In genomic region chr6:158290659-158291058, GRCh38 we compare ENCODE assay signal across 9 cellular contexts. TPM values are rescaled to one million over a fixed set of nuclear protein-coding genes. Genes with fewer than 3 reads are reported as not detected.
A peak's percentile ranks its signal among the peaks of the same experiment; 100 is the strongest.
DNase-seq lines count a peak whose midpoint lies in the region; ATAC-seq and TF ChIP-seq lines count a peak whose summit lies in the region.
"Had no signal": no experiment of that assay in that cellular context is flagged by ENCODE, and none has a peak within 500 bp of the region (broad histone marks: within the 10 kb centered on the region; RNA-seq: fewer than 3 reads in every experiment).

No MANE protein-coding gene starts in this region.

- H4K20me1 ChIP-seq in hepatocyte (ENCODE audit: insufficient read depth, poor library complexity, severe bottlenecking) = no peaks in the 10 kb centered on the region

- H3K4me3 ChIP-seq in Caco-2 (ENCODE audit: low read depth, low read length) (no peak overlapping the region), left ventricle myocardium inferior (no peak overlapping the region), hepatocyte (no peak overlapping the region)

- peak; percentile 85 for ATAC-seq in GM21723 (IDR thresholded peaks at IDR 0.05; ENCODE audit: unreplicated experiment)

- H3K4me1 ChIP-seq in Caco-2 = peaks cover 29% of the 10 kb centered on the region
- peaks cover 15% of the 10 kb centered on the region for H3K4me1 ChIP-seq in left ventricle myocardium inferior
- H3K4me1 ChIP-seq in hepatocyte (ENCODE audit: insufficient read depth) = peaks cover 11% of the 10 kb centered on the region

- no TSS peak for BruUV-seq in Caco-2 (replicated peaks; lab: Mats Ljungman, UMichigan)

- POLR2A ChIA-PET in Caco-2 (lab: Charles Lee) = no interaction called here

- peak overlapping the region; percentile 40 for H3K27ac Mint-ChIP-seq in Caco-2 (ENCODE audit: unreplicated experiment)
- H3K27ac Mint-ChIP-seq: nephron had no signal

- CTCF ChIA-PET in Caco-2 (lab: Charles Lee) = no interaction called here

- H3K27ac ChIP-seq in left ventricle myocardium inferior (replicated peaks) = no peak overlapping the region
- H3K27ac ChIP-seq in hepatocyte = no peak overlapping the region

- no peak overlapping the region for H2AFZ ChIP-seq in hepatocyte

- H3K27me3 ChIP-seq in Caco-2 (replicated peaks; ENCODE audit: control insufficient read depth, insufficient read depth, low read length) = no peaks in the 10 kb centered on the region
- no peaks in the 10 kb centered on the region for H3K27me3 ChIP-seq in left ventricle myocardium inferior (ENCODE audit: low read depth)
- H3K27me3 ChIP-seq in hepatocyte = no peaks in the 10 kb centered on the region

- peaks cover 13% of the 10 kb centered on the region for H3K9me3 Mint-ChIP-seq in Caco-2 (ENCODE audit: unreplicated experiment)

- no peak for DNase-seq in Caco-2
- peak; percentile 49 for DNase-seq in NCI-H2029 treated with DMSO at 0.1 percent for 48 hours (lab: John Stamatoyannopoulos, UW)
- peak; percentile 59 for DNase-seq in activated naive CD4-positive, alpha-beta T cell treated with anti-CD3 and anti-CD28 coated beads, Interleukin-2, amount 50 U/mL, for 16 hours
- DNase-seq in stimulated activated CD8-positive, alpha-beta memory T cell treated with anti-CD3 and anti-CD28 coated beads, Interleukin-15, amount 100 ng/mL, for 48 hours (ENCODE audit: low read depth in 2 of 2) = peak; percentile 44 to 46
- DNase-seq in left ventricle myocardium inferior = no peak
- no peak for DNase-seq in putamen (ENCODE audit: low spot score)
- DNase-seq in hepatocyte (ENCODE audit: low spot score) = no peak

- peaks cover 76% of the 10 kb centered on the region for H3K79me2 ChIP-seq in hepatocyte

- H3K36me3 ChIP-seq in Caco-2 (ENCODE audit: control insufficient read depth, insufficient read depth, low read length) (no peaks in the 10 kb centered on the region; the same call in 1 of the 2 replicates), left ventricle myocardium inferior (peaks cover under 1% of the 10 kb centered on the region), hepatocyte (replicated peaks; ENCODE audit: insufficient read depth, low read depth) (no peaks in the 10 kb centered on the region)

- H3K9me3 ChIP-seq in Caco-2 (0 out of 2 replicates have a peak, but pooled peaks cover 3% of the 10 kb centered on the region), left ventricle myocardium inferior (replicated peaks) (peaks cover 3% of the 10 kb centered on the region), hepatocyte (ENCODE audit: low read depth) (no peaks in the 10 kb centered on the region)

- intact Hi-C loops in Caco-2 (cut with micrococcal nuclease; ENCODE audit: unreplicated experiment) = no loop called here
- intact Hi-C loops in left ventricle myocardium inferior (cut with micrococcal nuclease) = no loop called here

- no peaks in the 10 kb centered on the region for H3K27me3 Mint-ChIP-seq in Caco-2 (ENCODE audit: insufficient read depth, unreplicated experiment)

- 96% methylated on average over 3 of the region's 3 CpGs for WGBS in hepatocyte (ENCODE audit: low lambda C conversion rate, missing lambda C conversion rate)

- no peak overlapping the region for H3K4me2 ChIP-seq in hepatocyte

- TF ChIP-seq CTCF in Caco-2 (IDR thresholded peaks at IDR 0.05; ENCODE audit: insufficient read depth in 1 of 2, low read depth in 1 of 2, low read length in 1 of 2, severe bottlenecking in 1 of 2, unreplicated experiment in 1 of 2) = no peak
- no peak for TF ChIP-seq CTCF in left ventricle myocardium inferior (IDR thresholded peaks at IDR 0.05; ENCODE audit: borderline replicate concordance)
- TF ChIP-seq CTCF in hepatocyte (IDR thresholded peaks at IDR 0.05; ENCODE audit: poor library complexity) = no peak

- no peaks in the 10 kb centered on the region for H3K9me2 ChIP-seq in hepatocyte (replicated peaks; ENCODE audit: insufficient read depth)

- H3K4me1 Mint-ChIP-seq in Caco-2 (ENCODE audit: low read depth, unreplicated experiment) = peaks cover 43% of the 10 kb centered on the region

- H3K36me3 Mint-ChIP-seq in Caco-2 (ENCODE audit: insufficient read depth, unreplicated experiment) = peaks cover 51% of the 10 kb centered on the region

- H3K4me3 Mint-ChIP-seq in Caco-2 (ENCODE audit: unreplicated experiment) = no peak overlapping the region
- H3K4me3 Mint-ChIP-seq: nephron had no signal

RNA-seq across cellular contexts. Expression of gene TULP4, which starts 21.6 kb away (rescaled TPM):
- 126 and 128 TPM in 2 replicates for total RNA-seq in Caco-2 (2022)
- total RNA-seq in left ventricle myocardium inferior = 111 TPM
- 129 and 132 TPM in 2 replicates for total RNA-seq in hepatocyte
- 30.1 and 32.8 TPM in 2 replicates for polyA plus RNA-seq in hepatocyte

Comparison
In these comparisons a context has a peak if more than half of its experiments do, and no peak if none do; other contexts are left out.
1. DNase-seq: peak in NCI-H2029 treated with DMSO at 0.1 percent for 48 hours (single experiment), activated naive CD4-positive, alpha-beta T cell treated with anti-CD3 and anti-CD28 coated beads, Interleukin-2, amount 50 U/mL, for 16 hours (single experiment) and stimulated activated CD8-positive, alpha-beta memory T cell treated with anti-CD3 and anti-CD28 coated beads, Interleukin-15, amount 100 ng/mL, for 48 hours (2 of 2); none in Caco-2 (0 of 2), left ventricle myocardium inferior (single experiment), putamen (single experiment) and hepatocyte (single experiment).